15 cellular contexts compared by ENCODE assay signal in genomic region chr1:70231474-70231873, GRCh38. TPM values are rescaled to one million over a fixed set of nuclear protein-coding genes. Genes with fewer than 3 reads are reported as not detected.
DNase-seq lines count a peak whose midpoint lies in the region; ATAC-seq and TF ChIP-seq lines count a peak whose summit lies in the region.
"Had no signal": no experiment of that assay in that cellular context is flagged by ENCODE, and none has a peak within 500 bp of the region (broad histone marks: within the 10 kb centered on the region; RNA-seq: fewer than 3 reads in every experiment).

No MANE protein-coding gene starts in this region.

- H2BK120ac ChIP-seq in IMR-90 (ENCODE audit: low read depth, low read length) (no peak overlapping the region), neuronal stem cell (ENCODE audit: low read depth, low read length) (no peak overlapping the region), H9 (ENCODE audit: low read depth, low read length, poor library complexity, severe bottlenecking) (no peak overlapping the region)

- no peak overlapping the region for H3K4me3 Mint-ChIP-seq in activated naive CD4-positive, alpha-beta T cell treated with anti-CD3 and anti-CD28 coated beads, Interleukin-2, amount 50 U/mL, for 24 hours
- H3K4me3 Mint-ChIP-seq in activated naive CD4-positive, alpha-beta T cell treated with anti-CD3 and anti-CD28 coated beads for 36 hours = no peak overlapping the region
- peak overlapping the region in 1 of 4 donors; percentile 19 for H3K4me3 Mint-ChIP-seq in CD4-positive, CD25-positive, alpha-beta regulatory T cell
- H3K4me3 Mint-ChIP-seq in endodermal cell = no peak overlapping the region
- H3K4me3 Mint-ChIP-seq in H9 = no peak overlapping the region
- H3K4me3 Mint-ChIP-seq: CD4-positive, alpha-beta memory T cell had no signal

- H4K8ac ChIP-seq in IMR-90 (ENCODE audit: low read depth in 2 of 2, low read length in 2 of 2) (no peak overlapping the region), neuronal stem cell (ENCODE audit: low read depth, low read length) (no peak overlapping the region), H9 (replicated peaks; ENCODE audit: insufficient read length, low read depth, low read length) (no peak overlapping the region)

- H3K79me2 ChIP-seq in H9 (ENCODE audit: insufficient read depth, low read length) = peaks cover 7% of the 10 kb centered on the region; the same call in 1 of the 2 replicates

- H3K56ac ChIP-seq in IMR-90 (ENCODE audit: extremely low read depth, insufficient read depth, low read length) = no peak overlapping the region
- H3K56ac ChIP-seq in H9 (ENCODE audit: insufficient read length, low read depth, low read length) = no peak overlapping the region

- H3K79me1 ChIP-seq in IMR-90 (ENCODE audit: low read depth in 1 of 2, low read length in 2 of 2) (peaks cover 7 to 35% of the 10 kb centered on the region in 2 experiments), neuronal stem cell (ENCODE audit: low read depth, low read length) (no peaks in the 10 kb centered on the region), H9 (ENCODE audit: insufficient read depth, low read depth, low read length, poor library complexity, severe bottlenecking) (peaks cover 3% of the 10 kb centered on the region)

- no peak overlapping the region for H3T11ph ChIP-seq in H9 (ENCODE audit: low read length)

- H3K4me3 ChIP-seq in CD4-positive, CD25-positive, alpha-beta regulatory T cell (ENCODE audit: low read depth, low read length) = no peak overlapping the region
- H3K4me3 ChIP-seq in IMR-90 (ENCODE audit: insufficient read depth, low read depth, low read length) (no peak overlapping the region), endodermal cell (ENCODE audit: low read length) (no peak overlapping the region), neuronal stem cell (ENCODE audit: low read length in 2 of 2) (no peak overlapping the region), vagina (no peak overlapping the region)

- H4K5ac ChIP-seq in IMR-90 (ENCODE audit: low read depth, low read length) = no peak overlapping the region
- no peak overlapping the region for H4K5ac ChIP-seq in H9 (ENCODE audit: insufficient read length, low read depth, low read length)

- TF ChIP-seq CTCF in IMR-90 (conservative IDR thresholded peaks at IDR 0.05; ENCODE audit: low read depth, low read length) (no peak), endodermal cell (conservative IDR thresholded peaks at IDR 0.05) (no peak), vagina (IDR thresholded peaks at IDR 0.05) (no peak), H9 (conservative IDR thresholded peaks at IDR 0.05) (no peak)

- intact Hi-C loops in activated naive CD4-positive, alpha-beta T cell treated with anti-CD3 and anti-CD28 coated beads for 36 hours (cut with micrococcal nuclease) = no loop called here
- intact Hi-C loops in IMR-90 (cut with micrococcal nuclease) = loop anchor here (2.0 to 5.0 kb wide), 2 partner anchors 15 to 836 kb away; no protein-coding TSS in a partner anchor
- intact Hi-C loops in vagina (cut with DNase I) = no loop called here

- peak overlapping the region; percentile 65 for H3K27ac Mint-ChIP-seq in activated naive CD4-positive, alpha-beta T cell treated with anti-CD3 and anti-CD28 coated beads, Interleukin-2, amount 50 U/mL, for 24 hours
- H3K27ac Mint-ChIP-seq in activated naive CD4-positive, alpha-beta T cell treated with anti-CD3 and anti-CD28 coated beads for 36 hours = no peak overlapping the region
- H3K27ac Mint-ChIP-seq in CD4-positive, CD25-positive, alpha-beta regulatory T cell = peak overlapping the region in 2 of 3 donors; percentile 38 to 65
- H3K27ac Mint-ChIP-seq in endodermal cell (peak overlapping the region; percentile 52), H9 (peak overlapping the region in 1 of 3 experiments; percentile 7; a peak in 1 of 7 replicates)

- peaks cover 42% of the 10 kb centered on the region for H3K4me1 Mint-ChIP-seq in activated naive CD4-positive, alpha-beta T cell treated with anti-CD3 and anti-CD28 coated beads, Interleukin-2, amount 50 U/mL, for 24 hours
- peaks cover 15% of the 10 kb centered on the region for H3K4me1 Mint-ChIP-seq in activated naive CD4-positive, alpha-beta T cell treated with anti-CD3 and anti-CD28 coated beads for 36 hours (ENCODE audit: low read depth)
- peaks cover 27 to 34% (median 31%) of the 10 kb centered on the region in 4 donors for H3K4me1 Mint-ChIP-seq in CD4-positive, CD25-positive, alpha-beta regulatory T cell
- peaks cover 11% of the 10 kb centered on the region for H3K4me1 Mint-ChIP-seq in endodermal cell
- peaks cover 0 to 6% of the 10 kb centered on the region in 2 experiments; a peak in 2 of 4 replicates for H3K4me1 Mint-ChIP-seq in H9

- H3K18ac ChIP-seq in IMR-90 (ENCODE audit: low read depth, low read length) = no peak overlapping the region
- H3K18ac ChIP-seq in neuronal stem cell (ENCODE audit: low read length) = no peak overlapping the region
- no peak overlapping the region for H3K18ac ChIP-seq in H9 (ENCODE audit: insufficient read length, low read depth, low read length)

- H4K20me1 ChIP-seq in IMR-90 (ENCODE audit: insufficient read depth, low read length) = peaks cover 16% of the 10 kb centered on the region
- no peaks in the 10 kb centered on the region for H4K20me1 ChIP-seq in H9 (ENCODE audit: control insufficient read depth, insufficient read depth, insufficient read length)

- H3K4ac ChIP-seq in IMR-90 (ENCODE audit: low read depth, low read length) = no peak overlapping the region
- H3K4ac ChIP-seq in neuronal stem cell (ENCODE audit: low read length) = no peak overlapping the region
- H3K4ac ChIP-seq in H9 (ENCODE audit: low read depth, low read length) = no peak overlapping the region

- in situ Hi-C loops in IMR-90 (cut with MboI; ENCODE audit: low sequenced_read_pairs) = no loop called here

- no peak overlapping the region for H2BK12ac ChIP-seq in neuronal stem cell (ENCODE audit: low read length)
- H2BK12ac ChIP-seq in H9 (ENCODE audit: insufficient read length, low read depth, low read length) = no peak overlapping the region

- dilution Hi-C loops in IMR-90 (cut with HindIII; ENCODE audit: low sequenced_read_pairs, unreplicated experiment) = no loop called here

- no TSS peak for BruUV-seq in IMR-90 (replicated peaks; lab: Mats Ljungman, UMichigan)

- H3K14ac ChIP-seq in IMR-90 (replicated peaks; ENCODE audit: low read depth, low read length) (no peak overlapping the region), neuronal stem cell (ENCODE audit: low read length) (no peak overlapping the region), H9 (ENCODE audit: insufficient read depth, low read length) (no peak overlapping the region)

- no peak for TF ChIP-seq POLR2A in IMR-90 (IDR thresholded peaks at IDR 0.05; ENCODE audit: low read depth, low read length)
- no peak for TF ChIP-seq POLR2A in vagina (IDR thresholded peaks at IDR 0.05)

- H3K9me3 ChIP-seq in CD4-positive, CD25-positive, alpha-beta regulatory T cell (ENCODE audit: control insufficient read depth in 2 of 2, low read length in 2 of 2) = no peaks in the 10 kb centered on the region
- H3K9me3 ChIP-seq in IMR-90 (ENCODE audit: control insufficient read depth, insufficient read depth, low read length) (no peaks in the 10 kb centered on the region), endodermal cell (ENCODE audit: control insufficient read depth, low read length) (no peaks in the 10 kb centered on the region), neuronal stem cell (replicated peaks in 1 of 2; ENCODE audit: control insufficient read depth in 2 of 2, insufficient read depth in 1 of 2, low read depth in 1 of 2, low read length in 2 of 2) (no peaks in the 10 kb centered on the region), vagina (no peaks in the 10 kb centered on the region), H9 (ENCODE audit: control insufficient read depth, low read depth, low read length) (no peaks in the 10 kb centered on the region)

- H4K91ac ChIP-seq in IMR-90 (ENCODE audit: insufficient read depth, low read depth, low read length) (no peak overlapping the region), neuronal stem cell (ENCODE audit: low read depth, low read length, poor library complexity) (no peak overlapping the region), H9 (ENCODE audit: insufficient read length, low read depth, low read length) (no peak overlapping the region)

- no peaks in the 10 kb centered on the region for H3K9me3 Mint-ChIP-seq in activated naive CD4-positive, alpha-beta T cell treated with anti-CD3 and anti-CD28 coated beads, Interleukin-2, amount 50 U/mL, for 24 hours
- no peaks in the 10 kb centered on the region for H3K9me3 Mint-ChIP-seq in activated naive CD4-positive, alpha-beta T cell treated with anti-CD3 and anti-CD28 coated beads for 36 hours
- no peaks in the 10 kb centered on the region for H3K9me3 Mint-ChIP-seq in CD4-positive, CD25-positive, alpha-beta regulatory T cell
- H3K9me3 Mint-ChIP-seq in endodermal cell (no peaks in the 10 kb centered on the region), H9 (no peaks in the 10 kb centered on the region; a peak in 1 of 5 replicates)
- H3K9me3 Mint-ChIP-seq: CD4-positive, alpha-beta memory T cell had no signal

- H3K23ac ChIP-seq in IMR-90 (ENCODE audit: low read depth, low read length) (no peak overlapping the region), neuronal stem cell (ENCODE audit: low read depth, low read length, poor library complexity) (no peak overlapping the region), H9 (ENCODE audit: insufficient read length, low read depth, low read length) (no peak overlapping the region)

- no peaks in the 10 kb centered on the region for H3K23me2 ChIP-seq in H9 (ENCODE audit: insufficient read length, low read depth, low read length, poor library complexity, severe bottlenecking)

- no peak overlapping the region for H3K27ac ChIP-seq in CD4-positive, CD25-positive, alpha-beta regulatory T cell (ENCODE audit: insufficient read depth, low read length, poor library complexity, severe bottlenecking)
- H3K27ac ChIP-seq in IMR-90 (ENCODE audit: insufficient read depth, low read length) (no peak overlapping the region), endodermal cell (ENCODE audit: low read depth, low read length) (no peak overlapping the region), neuronal stem cell (replicated peaks; ENCODE audit: low read length) (no peak overlapping the region), vagina (no peak overlapping the region), H9 (ENCODE audit: insufficient read length, low read depth, low read length) (no peak overlapping the region)
- H3K27ac ChIP-seq: C4-2B, KMS-11 had no signal

- peaks cover 13% of the 10 kb centered on the region for H3K36me3 Mint-ChIP-seq in activated naive CD4-positive, alpha-beta T cell treated with anti-CD3 and anti-CD28 coated beads, Interleukin-2, amount 50 U/mL, for 24 hours
- H3K36me3 Mint-ChIP-seq in activated naive CD4-positive, alpha-beta T cell treated with anti-CD3 and anti-CD28 coated beads for 36 hours (ENCODE audit: low read depth) = peaks cover 37% of the 10 kb centered on the region
- H3K36me3 Mint-ChIP-seq in CD4-positive, CD25-positive, alpha-beta regulatory T cell = peaks cover 36% of the 10 kb centered on the region
- peaks cover 75% of the 10 kb centered on the region for H3K36me3 Mint-ChIP-seq in endodermal cell (ENCODE audit: low read depth)
- peaks cover 44 to 89% (median 80%) of the 10 kb centered on the region in 3 experiments; a peak in 6 of 7 replicates for H3K36me3 Mint-ChIP-seq in H9 (ENCODE audit: insufficient read depth in 1 of 3, low read depth in 3 of 3)

- H2BK20ac ChIP-seq in IMR-90 (ENCODE audit: low read depth, low read length) = no peak overlapping the region
- no peak overlapping the region for H2BK20ac ChIP-seq in H9 (ENCODE audit: low read depth, low read length, poor library complexity, severe bottlenecking)

- no peak overlapping the region for H2BK15ac ChIP-seq in IMR-90 (ENCODE audit: low read depth, low read length)
- H2BK15ac ChIP-seq in neuronal stem cell (ENCODE audit: low read length) = no peak overlapping the region
- H2BK15ac ChIP-seq in H9 (ENCODE audit: low read depth, low read length) = no peak overlapping the region

- no peak overlapping the region for H2AFZ ChIP-seq in IMR-90 (replicated peaks; ENCODE audit: low read length, poor library complexity)
- no peak overlapping the region for H2AFZ ChIP-seq in neuronal stem cell (ENCODE audit: low read length)
- no peak overlapping the region for H2AFZ ChIP-seq in H9 (ENCODE audit: low read length)

- no peak for DNase-seq in activated naive CD4-positive, alpha-beta T cell treated with anti-CD3 and anti-CD28 coated beads for 36 hours
- DNase-seq in CD4-positive, CD25-positive, alpha-beta regulatory T cell = no peak
- DNase-seq in IMR-90 (no peak), endodermal cell (no peak), neuronal stem cell (ENCODE audit: low spot score) (no peak), vagina (ENCODE audit: extremely low spot score in 2 of 2) (no peak), H9 (no peak)
- DNase-seq: AML-193; CD4-positive, alpha-beta memory T cell; DMS79 treated with DMSO at 0.1 percent for 48 hours; GF-D8; HCEC 1CT had no signal

- H2BK5ac ChIP-seq in IMR-90 (ENCODE audit: low read depth, low read length, poor library complexity, severe bottlenecking) (no peak overlapping the region), neuronal stem cell (ENCODE audit: low read length) (no peak overlapping the region), H9 (ENCODE audit: insufficient read length, low read length) (no peak overlapping the region)

- H3K27me3 ChIP-seq in CD4-positive, CD25-positive, alpha-beta regulatory T cell (ENCODE audit: control insufficient read depth, insufficient read depth, low read length) = no peaks in the 10 kb centered on the region
- H3K27me3 ChIP-seq in IMR-90 (ENCODE audit: control insufficient read depth, insufficient read depth, low read length) (no peaks in the 10 kb centered on the region), endodermal cell (ENCODE audit: control insufficient read depth, insufficient read depth, low read length, poor library complexity, severe bottlenecking) (no peaks in the 10 kb centered on the region), neuronal stem cell (ENCODE audit: control insufficient read depth in 3 of 3, insufficient read depth in 3 of 3, low read depth in 1 of 3, low read length in 3 of 3) (no peaks in the 10 kb centered on the region), vagina (no peaks in the 10 kb centered on the region), H9 (ENCODE audit: insufficient read depth, low read length) (no peaks in the 10 kb centered on the region)

- peaks cover 87% of the 10 kb centered on the region for H3K36me3 ChIP-seq in CD4-positive, CD25-positive, alpha-beta regulatory T cell (ENCODE audit: control insufficient read depth, insufficient read depth, low read length)
- H3K36me3 ChIP-seq in IMR-90 (ENCODE audit: control insufficient read depth, insufficient read depth, low read length) = peaks cover 40% of the 10 kb centered on the region
- H3K36me3 ChIP-seq in endodermal cell (ENCODE audit: control insufficient read depth, insufficient read depth, low read length) = peaks cover 91% of the 10 kb centered on the region
- H3K36me3 ChIP-seq in neuronal stem cell (replicated peaks in 1 of 2; ENCODE audit: control insufficient read depth in 2 of 2, insufficient read depth in 2 of 2, low read length in 2 of 2) = peaks cover 25 to 100% of the 10 kb centered on the region in 2 donors
- H3K36me3 ChIP-seq in vagina = peaks cover 0 to 73% of the 10 kb centered on the region in 2 donors

- H3K4me2 ChIP-seq in IMR-90 (ENCODE audit: low read depth, low read length) (no peak overlapping the region), neuronal stem cell (ENCODE audit: insufficient read depth, low read length, poor library complexity, severe bottlenecking) (no peak overlapping the region), H9 (ENCODE audit: insufficient read depth, insufficient read length, low read length) (no peak overlapping the region)
- H3K4me2 ChIP-seq: KMS-11 had no signal

- H2AK5ac ChIP-seq in IMR-90 (ENCODE audit: low read depth, low read length) = no peak overlapping the region
- H2AK5ac ChIP-seq in neuronal stem cell (ENCODE audit: low read depth, low read length) = no peak overlapping the region
- no peak overlapping the region for H2AK5ac ChIP-seq in H9 (ENCODE audit: insufficient read length, low read length)

- no peak for ATAC-seq in CD4-positive, CD25-positive, alpha-beta regulatory T cell (ENCODE audit: low read depth in 2 of 2)
- ATAC-seq in IMR-90 (ENCODE audit: low read depth) = no peak

- WGBS in IMR-90 (ENCODE audit: extremely low coverage in 2 of 2, insufficient read length in 1 of 2), 2 experiments = no CpG with 5 or more reads among the region's 3 CpGs
- WGBS in endodermal cell (ENCODE audit: insufficient coverage in 1 of 2, insufficient read length in 1 of 2), 2 experiments = 99 to 100% methylated on average over 1 to 3 of the region's 3 CpGs
- no CpG with 5 or more reads among the region's 3 CpGs for WGBS in neuronal stem cell (ENCODE audit: extremely low coverage in 2 of 2, insufficient read length in 2 of 2, insufficient replicate concordance in 1 of 2), 2 donors
- no CpG with 5 or more reads among the region's 3 CpGs for WGBS in H9 (ENCODE audit: extremely low coverage, insufficient read length, low lambda C conversion rate)

- peaks cover 2% of the 10 kb centered on the region; the same call in 1 of the 2 replicates for H3K9me1 ChIP-seq in IMR-90 (ENCODE audit: insufficient read depth, low read length)

- no peak overlapping the region for H2AK9ac ChIP-seq in IMR-90 (replicated peaks; ENCODE audit: low read depth, low read length, poor library complexity)

- CTCF ChIA-PET in activated naive CD4-positive, alpha-beta T cell treated with anti-CD3 and anti-CD28 coated beads for 36 hours (lab: Charles Lee) = interaction anchor here (0.6 to 0.7 kb wide), 2 partner anchors 22 to 179 kb away, joined by 3 read pairs; no protein-coding TSS in a partner anchor
- CTCF ChIA-PET in IMR-90 (lab: Yijun Ruan, JAX) = no interaction called here

- POLR2A ChIA-PET in IMR-90 (lab: Charles Lee; ENCODE audit: unreplicated experiment) = no interaction called here

- H3K4me1 ChIP-seq in CD4-positive, CD25-positive, alpha-beta regulatory T cell (ENCODE audit: control insufficient read depth, insufficient read depth, low read length, poor library complexity, severe bottlenecking) = peaks cover 15% of the 10 kb centered on the region
- H3K4me1 ChIP-seq in IMR-90 (ENCODE audit: control insufficient read depth, insufficient read depth, low read length) (peaks cover 4% of the 10 kb centered on the region), endodermal cell (ENCODE audit: control insufficient read depth, insufficient read depth, low read length) (peaks cover 10% of the 10 kb centered on the region), neuronal stem cell (ENCODE audit: control insufficient read depth in 2 of 2, insufficient read depth in 1 of 2, low read depth in 1 of 2, low read length in 2 of 2) (no peaks in the 10 kb centered on the region), vagina (peaks cover 14% of the 10 kb centered on the region), H9 (ENCODE audit: insufficient read depth, low read length) (no peaks in the 10 kb centered on the region)

- no peak for TF ChIP-seq RAD21 in IMR-90 (IDR thresholded peaks at IDR 0.05; ENCODE audit: low read length)

- no peak overlapping the region for H3K9ac ChIP-seq in IMR-90 (ENCODE audit: low read depth, low read length)
- no peak overlapping the region for H3K9ac ChIP-seq in endodermal cell (ENCODE audit: extremely low read depth, low read length, poor library complexity, severe bottlenecking)
- H3K9ac ChIP-seq in neuronal stem cell (ENCODE audit: low read depth, low read length, poor library complexity) = no peak overlapping the region
- H3K9ac ChIP-seq in H9 (ENCODE audit: extremely low read depth, insufficient read length, low read length) = no peak overlapping the region
- H3K9ac ChIP-seq: KMS-11 had no signal

- no peaks in the 10 kb centered on the region for H3K27me3 Mint-ChIP-seq in activated naive CD4-positive, alpha-beta T cell treated with anti-CD3 and anti-CD28 coated beads, Interleukin-2, amount 50 U/mL, for 24 hours
- H3K27me3 Mint-ChIP-seq in activated naive CD4-positive, alpha-beta T cell treated with anti-CD3 and anti-CD28 coated beads for 36 hours (ENCODE audit: low read depth) = no peaks in the 10 kb centered on the region
- H3K27me3 Mint-ChIP-seq in CD4-positive, CD25-positive, alpha-beta regulatory T cell = no peaks in the 10 kb centered on the region
- H3K27me3 Mint-ChIP-seq in endodermal cell (ENCODE audit: insufficient read depth) (no peaks in the 10 kb centered on the region), H9 (ENCODE audit: low read depth) (no peaks in the 10 kb centered on the region)
- H3K27me3 Mint-ChIP-seq: CD4-positive, alpha-beta memory T cell had no signal

RNA-seq across cellular contexts. Expression of gene SRSF11, which starts 10.3 kb away (rescaled TPM):
- total RNA-seq in activated naive CD4-positive, alpha-beta T cell treated with anti-CD3 and anti-CD28 coated beads for 36 hours = 100 to 1,000 TPM; 172 to 173 TPM
- total RNA-seq in CD4-positive, CD25-positive, alpha-beta regulatory T cell = 332 TPM
- 100 to 1,000 TPM in 2 of 4 donors, 10 to 100 TPM in 2; 83.7 to 120 (median 103) TPM for polyA plus RNA-seq in CD4-positive, CD25-positive, alpha-beta regulatory T cell
- 94.5 and 116 TPM in 2 replicates for total RNA-seq in IMR-90 (2012; rRNA removed)
- polyA plus RNA-seq in IMR-90 (2012; rRNA removed) = 141 and 149 TPM in 2 replicates
- polyA plus RNA-seq in IMR-90 (2012; cell fraction: cytosol; rRNA removed) = 59.7 and 69.7 TPM in 2 replicates
- 618 and 1,051 TPM in 2 replicates for polyA plus RNA-seq in IMR-90 (2012; cell fraction: nucleus; rRNA removed; ENCODE audit: low replicate concordance)
- 100 to 1,000 TPM; 227 to 232 TPM for total RNA-seq in endodermal cell
- polyA plus RNA-seq in endodermal cell (2013, experiment 1 of 2) = 224 TPM
- polyA plus RNA-seq in endodermal cell (2013, experiment 2 of 2) = 206 TPM
- polyA plus RNA-seq in neuronal stem cell (2013, experiment 1 of 2) = 441 TPM
- polyA plus RNA-seq in neuronal stem cell (2013, experiment 2 of 2) = 447 TPM
- total RNA-seq in vagina = 186 TPM
- 206 and 214 TPM in 2 replicates for total RNA-seq in H9 (2021)

RNA-seq across cellular contexts. Expression of gene LRRC40, which starts 26.1 kb away (rescaled TPM):
- total RNA-seq in activated naive CD4-positive, alpha-beta T cell treated with anti-CD3 and anti-CD28 coated beads for 36 hours = 10 to 100 TPM; 20.4 to 20.5 TPM
- total RNA-seq in CD4-positive, CD25-positive, alpha-beta regulatory T cell = 15.7 TPM
- 10 to 100 TPM in 1 of 4 donors, 1 to 10 TPM in 3; 6.9 to 11.3 (median 8.1) TPM for polyA plus RNA-seq in CD4-positive, CD25-positive, alpha-beta regulatory T cell
- 17.4 and 28.1 TPM in 2 replicates for total RNA-seq in IMR-90 (2012; rRNA removed)
- 8.5 and 11.1 TPM in 2 replicates for polyA plus RNA-seq in IMR-90 (2012; rRNA removed)
- 1.5 and 3.0 TPM in 2 replicates for polyA plus RNA-seq in IMR-90 (2012; cell fraction: cytosol; rRNA removed)
- 1.0 and 5.1 TPM in 2 replicates for polyA plus RNA-seq in IMR-90 (2012; cell fraction: nucleus; rRNA removed; ENCODE audit: low replicate concordance)
- total RNA-seq in endodermal cell = 10 to 100 TPM; 26.8 to 29.2 TPM
- polyA plus RNA-seq in endodermal cell (2013, experiment 1 of 2) = 40.8 TPM
- polyA plus RNA-seq in endodermal cell (2013, experiment 2 of 2) = 41.2 TPM
- 38.7 TPM for polyA plus RNA-seq in neuronal stem cell (2013, experiment 1 of 2)
- 38.7 TPM for polyA plus RNA-seq in neuronal stem cell (2013, experiment 2 of 2)
- 9.1 TPM for total RNA-seq in vagina
- total RNA-seq in H9 (2021) = 27.6 and 28.0 TPM in 2 replicates
